ENCODE assay signal across 9 cellular contexts in genomic region chr11:67267188-67268035, GRCh38. TPM values are rescaled to one million over a fixed set of nuclear protein-coding genes. Genes with fewer than 3 reads are reported as not detected.
DNase-seq lines count a peak whose midpoint lies in the region; ATAC-seq, FAIRE-seq and TF ChIP-seq lines count a peak whose summit lies in the region.
"Had no signal": no experiment of that assay in that cellular context is flagged by ENCODE, and none has a peak within 500 bp of the region (broad histone marks: within the 10 kb centered on the region; RNA-seq: fewer than 3 reads in every experiment).

No MANE protein-coding gene starts in this region.

- H3K36me3 ChIP-seq in OCI-LY1 (ENCODE audit: insufficient read depth, low read length) = peaks cover 34% of the 10 kb centered on the region; the same call in 1 of the 2 replicates

- H3K27ac Mint-ChIP-seq in memory B cell = peak overlapping the region; percentile 95

- peak overlapping the region; percentile 95 for H3K4me3 Mint-ChIP-seq in memory B cell

- no peak for FAIRE-seq in GM12892 (lab: Jason Lieb, UNC)
- FAIRE-seq: TTC549 had no signal

- ATAC-seq in memory B cell (ENCODE audit: low read depth) (peak; percentile 2), HG03354 (IDR thresholded peaks at IDR 0.05; ENCODE audit: poor library complexity, severe bottlenecking, unreplicated experiment) (no peak), GM18867 (IDR thresholded peaks at IDR 0.05; ENCODE audit: unreplicated experiment) (no peak)

- TF ChIP-seq POLR2A in GM12892 (IDR thresholded peaks at IDR 0.05; ENCODE audit: low read depth, low read length) = peak; percentile 33; the same call in 1 of the 2 replicates

- no peaks in the 10 kb centered on the region for H3K9me2 ChIP-seq in OCI-LY1 (ENCODE audit: low read depth, low read length)

- no peaks in the 10 kb centered on the region for H3K9me3 Mint-ChIP-seq in memory B cell

- H3K36me3 Mint-ChIP-seq in memory B cell = peaks cover 24% of the 10 kb centered on the region

- DNase-seq in GM12892 (ENCODE audit: insufficient read length) (no peak), memory B cell (ENCODE audit: low spot score in 2 of 2) (no peak), ureter (ENCODE audit: low spot score) (peak; percentile 61), AG08395 (ENCODE audit: low spot score) (no peak)
- peak; percentile 49 for DNase-seq in central memory CD4-positive, alpha-beta T cell

- H3K4me2 ChIP-seq in OCI-LY1 (ENCODE audit: low read length) = peak overlapping the region; percentile 93

- H3K79me2 ChIP-seq in OCI-LY1 (ENCODE audit: insufficient read depth, low read length) = peaks cover 49% of the 10 kb centered on the region

- no peaks in the 10 kb centered on the region for H4K20me1 ChIP-seq in OCI-LY1 (ENCODE audit: insufficient read depth, low read length)

- H3K4me1 ChIP-seq in OCI-LY1 (ENCODE audit: insufficient read depth, low read length, severe bottlenecking) = peaks cover 66% of the 10 kb centered on the region

- H3K9ac ChIP-seq in OCI-LY1 (ENCODE audit: low read length) = peak overlapping the region; percentile 97

- H3K4me1 Mint-ChIP-seq in memory B cell = peaks cover 57% of the 10 kb centered on the region

- no peaks in the 10 kb centered on the region for H3K9me3 ChIP-seq in OCI-LY1 (ENCODE audit: low read length)

- no peaks in the 10 kb centered on the region for H3K27me3 ChIP-seq in OCI-LY1 (ENCODE audit: insufficient read depth, low read length)

- H3F3A ChIP-seq in OCI-LY1 (ENCODE audit: insufficient read depth, low read length) = peaks cover 9% of the 10 kb centered on the region; the same call in 1 of the 2 replicates

- no peak overlapping the region for H2AFZ ChIP-seq in OCI-LY1 (ENCODE audit: low read length)

- TF ChIP-seq CTCF in OCI-LY1 (IDR thresholded peaks at IDR 0.05; ENCODE audit: low read length) = no peak

- H3K4me3 ChIP-seq in OCI-LY1 (ENCODE audit: low read depth, low read length, poor library complexity, severe bottlenecking) = peak overlapping the region; percentile 93

- no peaks in the 10 kb centered on the region for H3K27me3 Mint-ChIP-seq in memory B cell

- peak overlapping the region; percentile 98 for H3K27ac ChIP-seq in OCI-LY1 (ENCODE audit: low read depth, low read length, poor library complexity, severe bottlenecking)

RNA-seq across cellular contexts. Expression of gene GRK2, which starts 1.1 kb away (rescaled TPM):
- 131 TPM for polyA plus RNA-seq in GM12892 (2012; ENCODE audit: missing spikeins)
- total RNA-seq in ureter = 75.9 TPM

RNA-seq across cellular contexts. Expression of gene ANKRD13D, which starts 21.7 kb away (rescaled TPM):
- polyA plus RNA-seq in GM12892 (2012; ENCODE audit: missing spikeins) = 22.1 TPM
- total RNA-seq in ureter = 110 TPM

RNA-seq across cellular contexts. Expression of gene SSH3, which starts 35.9 kb away (rescaled TPM):
- 0.30 TPM for polyA plus RNA-seq in GM12892 (2012; ENCODE audit: missing spikeins)
- total RNA-seq in ureter = 258 TPM

Comparison
In these comparisons a context has a peak if more than half of its experiments do, and no peak if none do; other contexts are left out.
1. DNase-seq: peak in central memory CD4-positive, alpha-beta T cell (single experiment) and ureter (single experiment); none in GM12892 (single experiment), memory B cell (0 of 2) and AG08395 (single experiment).